ENCODE assay signal across 8 cellular contexts in genomic region chrX:13734278-13735172, GRCh38. TPM values are rescaled to one million over a fixed set of nuclear protein-coding genes. Genes with fewer than 3 reads are reported as not detected.
DNase-seq lines count a peak whose midpoint lies in the region; ATAC-seq, FAIRE-seq and TF ChIP-seq lines count a peak whose summit lies in the region.

OFD1 (plus strand) TSS chrX:13734748; CDS start chrX:13735072, 324 bp downstream.
TRAPPC2 (minus strand) TSS chrX:13734620; CDS start chrX:13719963, 14,657 bp downstream.

- ATAC-seq in GM18907 (IDR thresholded peaks at IDR 0.05; ENCODE audit: unreplicated experiment) (peak; percentile 95), HG03159 (IDR thresholded peaks at IDR 0.05; ENCODE audit: unreplicated experiment) (peak; percentile 94)

- H3K4me1 ChIP-seq in small intestine (ENCODE audit: control insufficient read depth in 2 of 2, insufficient read depth in 1 of 2, low read depth in 1 of 2, low read length in 1 of 2): peaks cover 0 to 6% of the 10 kb centered on the region in 2 donors

- H3K4me3 ChIP-seq in AG04450 (ENCODE audit: low read depth, low read length) (peak within 1 kb of the TSS; percentile 78), WI38 (ENCODE audit: low read depth, low read length) (peak within 1 kb of the TSS; percentile 85), bronchial epithelial cell (ENCODE audit: low read depth, low read length) (peak within 1 kb of the TSS; percentile 73), small intestine (ENCODE audit: low read depth in 1 of 2, low read length in 2 of 2) (peak within 1 kb of the TSS; percentile 69 to 79)

- POLR2A ChIA-PET in AG04450 (lab: Yijun Ruan, JAX): interaction anchor here (0.7 to 1.8 kb wide), 9 partner anchors 9 to 760 kb away, joined by 3 to 14 read pairs (median 4); partner anchors contain the start of genes GEMIN8, RAB9A and TMSB4X

- peak; percentile 87 for DNase-seq in AG04450 (ENCODE audit: low read depth, low spot score)
- DNase-seq in NCI-H2227 treated with DMSO at 0.1 percent for 48 hours (lab: John Stamatoyannopoulos, UW): peak; percentile 96
- peak; percentile 87 for DNase-seq in bronchial epithelial cell (ENCODE audit: low read depth)
- DNase-seq in iPS-NIHi11 (ENCODE audit: low spot score): peak; percentile 89
- peak; percentile 93 for DNase-seq in small intestine

- H3K9me3 ChIP-seq in AG04450 (ENCODE audit: control insufficient read depth, insufficient read depth, low read length): no peaks in the 10 kb centered on the region; the same call in 1 of the 2 replicates
- no peaks in the 10 kb centered on the region for H3K9me3 ChIP-seq in small intestine (ENCODE audit: control insufficient read depth, low read depth)

- H3K27me3 ChIP-seq in AG04450 (ENCODE audit: control insufficient read depth, insufficient read depth, low read length) (no peaks in the 10 kb centered on the region), bronchial epithelial cell (ENCODE audit: control insufficient read depth, insufficient read depth, low read length) (no peaks in the 10 kb centered on the region), small intestine (ENCODE audit: control insufficient read depth in 2 of 2, insufficient read depth in 2 of 2, low read length in 2 of 2) (no peaks in the 10 kb centered on the region)

- WGBS in small intestine, 3 donors: 0 to 2% (median 1%) methylated on average over 61 to 75 of the region's 75 CpGs

- TF ChIP-seq CTCF in AG04450 (IDR thresholded peaks at IDR 0.05; ENCODE audit: low read depth, low read length): no peak
- TF ChIP-seq CTCF in WI38 (IDR thresholded peaks at IDR 0.05; ENCODE audit: low read depth, low read length): no peak
- peak; percentile 3 for TF ChIP-seq CTCF in bronchial epithelial cell (IDR thresholded peaks at IDR 0.05; ENCODE audit: insufficient read depth, low read length, severe bottlenecking)

- H3K36me3 ChIP-seq in bronchial epithelial cell (ENCODE audit: control insufficient read depth, insufficient read depth, low read length) (no peaks in the 10 kb centered on the region), small intestine (ENCODE audit: control insufficient read depth in 2 of 2, insufficient read depth in 2 of 2, low read length in 2 of 2) (no peaks in the 10 kb centered on the region)

- FAIRE-seq in bronchial epithelial cell (lab: Jason Lieb, UNC) (peak; percentile 98), small intestine (lab: Jason Lieb, UNC) (no peak)

- CTCF ChIA-PET in AG04450 (lab: Charles Lee): interaction anchor here (0.7 to 2.6 kb wide), 4 partner anchors 12 to 228 kb away, joined by 3 to 15 read pairs (median 4); no protein-coding TSS in a partner anchor

- H3K27ac ChIP-seq in AG04450 (ENCODE audit: low read depth, low read length) (peak within 1 kb of the TSS; percentile 81), small intestine (ENCODE audit: low read depth in 1 of 2, low read length in 1 of 2) (peak within 1 kb of the TSS; percentile 93 to 99)

RNA-seq across cellular contexts. Expression of gene OFD1, which starts in this region (rescaled TPM):
- polyA plus RNA-seq in AG04450 (2011; rRNA removed) (9.9 and 14.1 TPM in 2 replicates), small intestine (10 to 100 TPM; 18.3 to 71.3 (median 70.0) TPM)
- 7.9 and 9.9 TPM in 2 replicates for polyA minus RNA-seq in AG04450 (2011; rRNA and poly(A)+ RNA removed)
- total RNA-seq in bronchial epithelial cell: 13.4 and 26.0 TPM in 2 replicates

RNA-seq across cellular contexts. Expression of gene TRAPPC2, which starts in this region (rescaled TPM):
- polyA plus RNA-seq in AG04450 (2011; rRNA removed) (9.7 and 11.1 TPM in 2 replicates), small intestine (1 to 10 TPM; 6.4 to 7.8 (median 7.6) TPM)
- polyA minus RNA-seq in AG04450 (2011; rRNA and poly(A)+ RNA removed): 8.6 and 12.7 TPM in 2 replicates
- total RNA-seq in bronchial epithelial cell: 14.1 and 17.9 TPM in 2 replicates

Comparison
In these comparisons a context has a peak if more than half of its experiments do, and no peak if none do; other contexts are left out.
1. Peak in every context shown above with its lines: DNase-seq, ATAC-seq, H3K4me3 ChIP-seq and H3K27ac ChIP-seq.